Comparison of ENCODE assay signal across 7 cellular contexts in genomic region chr12:133038310-133038709, GRCh38.
DNase-seq lines count a peak whose midpoint lies in the region; TF ChIP-seq lines count a peak whose summit lies in the region.

No MANE protein-coding gene starts in this region.

- H3K36me3 Mint-ChIP-seq in T-helper 2 cell treated with Interferon-gamma antibody and Interleukin-4, amounts not matched to agents 5 μg/mL and 100 μg/mL, for 36 hours (ENCODE audit: low read depth) = peaks cover 49% of the 10 kb centered on the region

- H3K4me3 ChIP-seq in HFF-Myc (replicated peaks; ENCODE audit: low read depth, low read length) = peak overlapping the region; percentile 66
- peak overlapping the region; percentile 68 to 81 for H3K4me3 ChIP-seq in foreskin fibroblast (ENCODE audit: low read depth in 1 of 2, low read length in 2 of 2)
- peak overlapping the region; percentile 61 to 96 (median 80) for H3K4me3 ChIP-seq in skin epidermis

- no peaks in the 10 kb centered on the region for H3K27me3 Mint-ChIP-seq in T-helper 2 cell treated with Interferon-gamma antibody and Interleukin-4, amounts not matched to agents 5 μg/mL and 100 μg/mL, for 36 hours (ENCODE audit: low read depth)

- peak overlapping the region; percentile 91 for H3K4me3 Mint-ChIP-seq in T-helper 2 cell treated with Interferon-gamma antibody and Interleukin-4, amounts not matched to agents 5 μg/mL and 100 μg/mL, for 36 hours

- H3K27ac ChIP-seq in skin epidermis = peak overlapping the region in 4 of 21 experiments; percentile 88 to 97 (median 94)

- no peak for TF ChIP-seq CTCF in HFF-Myc (IDR thresholded peaks at IDR 0.05; ENCODE audit: low read depth, low read length, missing control alignments)
- no peak for TF ChIP-seq CTCF in foreskin fibroblast (IDR thresholded peaks at IDR 0.05; ENCODE audit: low read depth, low read length)

- H3K9me3 Mint-ChIP-seq in T-helper 2 cell treated with Interferon-gamma antibody and Interleukin-4, amounts not matched to agents 5 μg/mL and 100 μg/mL, for 36 hours = peaks cover 71% of the 10 kb centered on the region

- DNase-seq in HFF-Myc (ENCODE audit: extremely low read depth, low read depth) (no peak), foreskin fibroblast (no peak), AG20443 (ENCODE audit: low spot score) (no peak), NCI-H2107 treated with DMSO at 0.1 percent for 48 hours (lab: John Stamatoyannopoulos, UW; ENCODE audit: unreplicated experiment) (no peak), SIG-M5 (lab: John Stamatoyannopoulos, UW) (no peak)
- DNase-seq in T-helper 2 cell treated with Interferon-gamma antibody and Interleukin-4, amounts not matched to agents 5 μg/mL and 100 μg/mL, for 36 hours (ENCODE audit: low spot score) = no peak

- H3K27ac Mint-ChIP-seq in T-helper 2 cell treated with Interferon-gamma antibody and Interleukin-4, amounts not matched to agents 5 μg/mL and 100 μg/mL, for 36 hours = peak overlapping the region; percentile 95

- peaks cover 2% of the 10 kb centered on the region for H3K4me1 Mint-ChIP-seq in T-helper 2 cell treated with Interferon-gamma antibody and Interleukin-4, amounts not matched to agents 5 μg/mL and 100 μg/mL, for 36 hours (ENCODE audit: low read depth)
